ENCODE assay signal across 8 cellular contexts in the genomic region with DNA sequence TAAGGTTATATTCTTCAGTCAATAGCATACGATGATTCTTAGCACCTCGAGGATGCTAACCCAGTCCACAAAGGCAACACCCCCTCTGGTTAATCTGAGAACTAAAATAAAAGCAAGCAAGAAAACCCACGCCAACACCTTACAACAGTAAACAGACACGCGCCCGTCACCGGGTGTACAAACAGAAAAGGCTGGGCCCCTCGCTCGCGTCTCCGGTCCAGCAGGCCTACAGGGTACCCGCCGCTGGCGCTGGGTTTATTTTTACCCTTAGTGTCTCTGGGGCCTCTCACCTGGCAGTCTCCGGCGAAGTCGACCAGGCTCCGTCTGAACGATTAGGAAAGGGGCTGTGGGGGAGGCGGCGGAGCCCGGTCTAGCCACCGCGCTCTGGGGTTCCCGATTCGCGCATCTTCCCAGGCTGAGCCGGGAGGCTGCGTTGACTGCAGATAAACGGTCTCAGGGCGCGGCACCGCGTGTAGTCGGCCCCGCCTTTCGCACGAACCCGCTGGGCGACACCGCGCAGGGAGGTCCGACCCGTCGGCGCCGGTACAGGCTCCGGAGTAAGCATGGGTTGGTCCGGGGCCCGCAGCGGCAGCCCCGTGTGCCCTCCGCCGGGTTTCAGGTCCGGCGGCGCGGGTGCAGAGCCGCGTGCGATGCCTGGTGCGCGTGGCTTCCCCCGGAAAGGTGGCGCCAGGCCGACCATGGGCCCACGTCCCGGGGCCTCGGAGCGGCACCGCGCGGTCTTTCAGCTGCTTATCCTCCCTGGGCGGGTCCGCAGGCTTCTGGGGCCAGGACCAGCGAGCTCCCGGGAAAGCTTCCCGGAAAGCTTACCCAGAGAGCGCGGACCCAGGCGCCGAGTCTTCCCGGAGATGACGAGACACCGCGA. TPM values are rescaled to one million over a fixed set of nuclear protein-coding genes. Genes with fewer than 3 reads are reported as not detected.
DNase-seq lines count a peak whose midpoint lies in the region; ATAC-seq and FAIRE-seq lines count a peak whose summit lies in the region.

A gene with protein sequence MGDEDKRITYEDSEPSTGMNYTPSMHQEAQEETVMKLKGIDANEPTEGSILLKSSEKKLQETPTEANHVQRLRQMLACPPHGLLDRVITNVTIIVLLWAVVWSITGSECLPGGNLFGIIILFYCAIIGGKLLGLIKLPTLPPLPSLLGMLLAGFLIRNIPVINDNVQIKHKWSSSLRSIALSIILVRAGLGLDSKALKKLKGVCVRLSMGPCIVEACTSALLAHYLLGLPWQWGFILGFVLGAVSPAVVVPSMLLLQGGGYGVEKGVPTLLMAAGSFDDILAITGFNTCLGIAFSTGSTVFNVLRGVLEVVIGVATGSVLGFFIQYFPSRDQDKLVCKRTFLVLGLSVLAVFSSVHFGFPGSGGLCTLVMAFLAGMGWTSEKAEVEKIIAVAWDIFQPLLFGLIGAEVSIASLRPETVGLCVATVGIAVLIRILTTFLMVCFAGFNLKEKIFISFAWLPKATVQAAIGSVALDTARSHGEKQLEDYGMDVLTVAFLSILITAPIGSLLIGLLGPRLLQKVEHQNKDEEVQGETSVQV (minus strand): TSS at position 868 of the 883 bp plus-strand sequence. CDS start 9,211 bp downstream, outside the sequence.

- peak; percentile 59 for FAIRE-seq in GM18507 (lab: Jason Lieb, UNC)

- peak within 1 kb of the TSS; percentile 99 for H3K27ac Mint-ChIP-seq in activated CD8-positive, alpha-beta T cell treated with anti-CD3 and anti-CD28 coated beads, Interleukin-2, amount 10 ng/mL, durations not matched to agents 7 days and 5 days

- peak within 1 kb of the TSS; percentile 98 for H3K4me3 Mint-ChIP-seq in activated CD8-positive, alpha-beta T cell treated with anti-CD3 and anti-CD28 coated beads, Interleukin-2, amount 10 ng/mL, durations not matched to agents 7 days and 5 days

- POLR2A ChIA-PET in activated CD8-positive, alpha-beta T cell treated with anti-CD3 and anti-CD28 coated beads, Interleukin-2, amount 10 ng/mL, durations not matched to agents 7 days and 5 days (lab: Charles Lee) = interaction anchor here (0.6 to 1.1 kb wide), 5 partner anchors 15 to 207 kb away, joined by 3 to 5 read pairs (median 3); a partner anchor contains a TSS

- H3K36me3 Mint-ChIP-seq in activated CD8-positive, alpha-beta T cell treated with anti-CD3 and anti-CD28 coated beads, Interleukin-2, amount 10 ng/mL, durations not matched to agents 7 days and 5 days (ENCODE audit: low read depth) = peaks cover 21% of the 10 kb centered on the region

- peaks cover 48% of the 10 kb centered on the region for H3K4me1 Mint-ChIP-seq in activated CD8-positive, alpha-beta T cell treated with anti-CD3 and anti-CD28 coated beads, Interleukin-2, amount 10 ng/mL, durations not matched to agents 7 days and 5 days (ENCODE audit: low read depth)

- no peaks in the 10 kb centered on the region for H3K9me3 Mint-ChIP-seq in activated CD8-positive, alpha-beta T cell treated with anti-CD3 and anti-CD28 coated beads, Interleukin-2, amount 10 ng/mL, durations not matched to agents 7 days and 5 days (ENCODE audit: insufficient read depth)

- ATAC-seq in HG02981 (IDR thresholded peaks at IDR 0.05; ENCODE audit: unreplicated experiment) = peak; percentile 50
- peak; percentile 79 for ATAC-seq in activated CD8-positive, alpha-beta T cell treated with anti-CD3 and anti-CD28 coated beads, Interleukin-2, amount 10 ng/mL, durations not matched to agents 7 days and 5 days

- CTCF ChIA-PET in activated CD8-positive, alpha-beta T cell treated with anti-CD3 and anti-CD28 coated beads, Interleukin-2, amount 10 ng/mL, durations not matched to agents 7 days and 5 days (lab: Charles Lee) = interaction anchor here (0.5 to 9.6 kb wide), 5 partner anchors 12 to 31 kb away, joined by 3 to 115 read pairs (median 25); a partner anchor contains a TSS

- H3K27me3 Mint-ChIP-seq in activated CD8-positive, alpha-beta T cell treated with anti-CD3 and anti-CD28 coated beads, Interleukin-2, amount 10 ng/mL, durations not matched to agents 7 days and 5 days (ENCODE audit: low read depth) = no peaks in the 10 kb centered on the region

- DNase-seq in 8988T (peak; percentile 19), GM18507 (ENCODE audit: extremely low spot score, insufficient read length, low read depth) (peak; percentile 26), NCI-H345 (lab: John Stamatoyannopoulos, UW) (peak; percentile 45), lung microvascular endothelial cell (ENCODE audit: low read depth in 2 of 2) (peak; percentile 76 to 77)
- peak; percentile 74 for DNase-seq in activated CD8-positive, alpha-beta T cell treated with anti-CD3 and anti-CD28 coated beads, Interleukin-2, amount 10 ng/mL, durations not matched to agents 7 days and 5 days
- DNase-seq in effector CD4-positive, alpha-beta T cell = peak; percentile 35
- peak; percentile 43 to 54 (median 46) for DNase-seq in stimulated activated CD4-positive, alpha-beta T cell treated with anti-CD3 and anti-CD28 coated beads, TNF-alpha, amount 100 ng/mL, for 4 hours (ENCODE audit: low read depth in 3 of 3)

RNA-seq across cellular contexts. Expression of the gene that starts here (rescaled TPM):
- total RNA-seq in activated CD8-positive, alpha-beta T cell treated with anti-CD3 and anti-CD28 coated beads, Interleukin-2, amount 10 ng/mL, durations not matched to agents 7 days and 5 days = 10 to 100 TPM; 19.1 to 21.9 TPM
- total RNA-seq in lung microvascular endothelial cell = 14.3 and 15.0 TPM in 2 replicates

Comparison
In these comparisons a context has a peak if more than half of its experiments do, and no peak if none do; other contexts are left out.
1. Peak in every context shown above with its lines: DNase-seq and ATAC-seq.
2. DNase-seq: peak in every context shown above with its lines; median percentile 76 in lung microvascular endothelial cell; 74 in activated CD8-positive, alpha-beta T cell treated with anti-CD3 and anti-CD28 coated beads, Interleukin-2, amount 10 ng/mL, durations not matched to agents 7 days and 5 days; 46 in stimulated activated CD4-positive, alpha-beta T cell treated with anti-CD3 and anti-CD28 coated beads, TNF-alpha, amount 100 ng/mL, for 4 hours; 45 in NCI-H345; 35 in effector CD4-positive, alpha-beta T cell; 26 in GM18507; 19 in 8988T.